ENCODE assay signal across 26 cellular contexts in the genomic region with DNA sequence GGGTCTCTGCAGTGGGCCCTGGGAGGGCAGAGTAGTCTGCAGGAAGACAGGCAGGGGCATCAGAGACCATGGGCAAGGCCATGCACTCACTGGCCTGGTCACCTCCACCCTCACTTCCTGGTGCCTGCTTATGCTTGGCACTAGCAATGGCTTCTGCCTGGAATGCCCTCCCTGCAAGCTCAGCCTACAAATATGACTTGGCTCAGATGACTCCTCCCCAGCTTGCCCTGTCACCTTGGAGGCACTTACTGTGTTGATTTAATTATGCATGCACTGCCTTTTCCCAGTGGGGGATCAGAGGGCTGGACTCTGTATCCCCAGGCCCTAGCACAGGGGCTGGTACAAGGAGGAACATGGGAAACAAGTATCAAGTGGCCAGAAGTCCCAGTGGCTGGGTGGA. TPM values are rescaled to one million over a fixed set of nuclear protein-coding genes. Genes with fewer than 3 reads are reported as not detected.
DNase-seq lines count a peak whose midpoint lies in the region; ATAC-seq and TF ChIP-seq lines count a peak whose summit lies in the region.
"Had no signal": no experiment of that assay in that cellular context is flagged by ENCODE, and none has a peak within 500 bp of the region (broad histone marks: within the 10 kb centered on the region; RNA-seq: fewer than 3 reads in every experiment).

No MANE protein-coding gene starts in this region.

- H3K27ac ChIP-seq in neuronal stem cell (replicated peaks; ENCODE audit: low read length) = no peak overlapping the region
- H3K27ac ChIP-seq: 22Rv1, breast epithelium, upper lobe of left lung had no signal

- H2BK15ac ChIP-seq in neuronal stem cell (ENCODE audit: low read length) = no peak overlapping the region

- DNase-seq in DMS53 (lab: John Stamatoyannopoulos, UW) (peak; percentile 13), DMS53 treated with DMSO at 0.1 percent for 48 hours (lab: John Stamatoyannopoulos, UW; ENCODE audit: unreplicated experiment) (no peak), M059J (ENCODE audit: low read depth) (peak; percentile 56), epithelial cell of esophagus (ENCODE audit: low read depth) (peak; percentile 48), neuronal stem cell (ENCODE audit: low spot score) (no peak), NOMO-1 treated with DMSO at 0.1 percent for 48 hours (lab: John Stamatoyannopoulos, UW; ENCODE audit: unreplicated experiment) (no peak), amniotic stem cell (lab: John Stamatoyannopoulos, UW) (no peak)
- DNase-seq: activated CD4-positive, alpha-beta T cell treated with anti-CD3 and anti-CD28 coated beads for 4 hours; activated naive CD4-positive, alpha-beta T cell treated with anti-CD3 and anti-CD28 coated beads for 36 hours; activated T-cell treated with anti-CD3 and anti-CD28 coated beads, Interleukin-2, amount 50 U/mL, for 4 hours; CD4-positive, alpha-beta T cell; mesenchymal stem cell; naive B cell; NCI-H2029 treated with DMSO at 0.1 percent for 48 hours; NCI-H446 treated with DMSO at 0.1 percent for 48 hours; NK-92 treated with Interleukin-12 subunit alpha and Interleukin-12 subunit beta, amount 100 ng/mL, for 24 hours; nucleus accumbens; SK-N-SH; stimulated activated CD4-positive, alpha-beta T cell treated with anti-CD3 and anti-CD28 coated beads, Interleukin-2, amount 100 ng/mL, for 24 hours; T-helper 17 cell; upper lobe of left lung had no signal

- H2BK12ac ChIP-seq in neuronal stem cell (ENCODE audit: low read length) = no peak overlapping the region

- H3K23ac ChIP-seq in neuronal stem cell (ENCODE audit: low read depth, low read length, poor library complexity) = no peak overlapping the region

- no peak overlapping the region for H3K4me3 ChIP-seq in epithelial cell of esophagus (ENCODE audit: low read length)
- peak overlapping the region in 1 of 2 donors; percentile 25 for H3K4me3 ChIP-seq in neuronal stem cell (ENCODE audit: low read length in 2 of 2)
- H3K4me3 ChIP-seq: breast epithelium, smooth muscle cell, upper lobe of left lung had no signal

- H3K4me2 ChIP-seq in neuronal stem cell (ENCODE audit: insufficient read depth, low read length, poor library complexity, severe bottlenecking) = no peak overlapping the region
- H3K4me2 ChIP-seq: SK-N-SH, smooth muscle cell had no signal

- no peak overlapping the region for H2AFZ ChIP-seq in neuronal stem cell (ENCODE audit: low read length)

- H3K9me3 ChIP-seq in neuronal stem cell (replicated peaks in 1 of 2; ENCODE audit: control insufficient read depth in 2 of 2, insufficient read depth in 1 of 2, low read depth in 1 of 2, low read length in 2 of 2) = no peaks in the 10 kb centered on the region
- H3K9me3 ChIP-seq: breast epithelium, SK-N-SH, upper lobe of left lung had no signal

- no peak for TF ChIP-seq CTCF in epithelial cell of esophagus (IDR thresholded peaks at IDR 0.05; ENCODE audit: insufficient read depth, low read depth, low read length, missing control alignments)

- ATAC-seq in GM21825 (IDR thresholded peaks at IDR 0.05; ENCODE audit: unreplicated experiment) = no peak
- ATAC-seq: activated T-cell treated with anti-CD3 and anti-CD28 coated beads, Interleukin-2, amount 50 U/mL, for 4 hours; Panc1; T-helper 17 cell had no signal

- no peak overlapping the region for H3K4ac ChIP-seq in neuronal stem cell (ENCODE audit: low read length)

- no peak overlapping the region for H2BK120ac ChIP-seq in neuronal stem cell (ENCODE audit: low read depth, low read length)

- no peak overlapping the region for H4K91ac ChIP-seq in neuronal stem cell (ENCODE audit: low read depth, low read length, poor library complexity)

- H3K4me1 ChIP-seq in neuronal stem cell (ENCODE audit: control insufficient read depth in 2 of 2, insufficient read depth in 1 of 2, low read depth in 1 of 2, low read length in 2 of 2) = no peaks in the 10 kb centered on the region
- H3K4me1 ChIP-seq: breast epithelium, upper lobe of left lung had no signal

- H3K14ac ChIP-seq in neuronal stem cell (ENCODE audit: low read length) = no peak overlapping the region

- H3K36me3 ChIP-seq in neuronal stem cell (replicated peaks in 1 of 2; ENCODE audit: control insufficient read depth in 2 of 2, insufficient read depth in 2 of 2, low read length in 2 of 2) = no peaks in the 10 kb centered on the region
- H3K36me3 ChIP-seq: breast epithelium, upper lobe of left lung had no signal

- H3K9ac ChIP-seq in neuronal stem cell (ENCODE audit: low read depth, low read length, poor library complexity) = peak overlapping the region; percentile 38
- H3K9ac ChIP-seq: SK-N-SH had no signal

- no peak overlapping the region for H4K8ac ChIP-seq in neuronal stem cell (ENCODE audit: low read depth, low read length)

- H2BK5ac ChIP-seq in neuronal stem cell (ENCODE audit: low read length) = peak overlapping the region; percentile 44

- peaks cover 0 to 63% (median 0%) of the 10 kb centered on the region in 3 experiments for H3K27me3 ChIP-seq in neuronal stem cell (ENCODE audit: control insufficient read depth in 3 of 3, insufficient read depth in 3 of 3, low read depth in 1 of 3, low read length in 3 of 3)
- H3K27me3 ChIP-seq: breast epithelium, upper lobe of left lung had no signal

- H3K18ac ChIP-seq in neuronal stem cell (ENCODE audit: low read length) = no peak overlapping the region

- no peak overlapping the region for H2AK5ac ChIP-seq in neuronal stem cell (ENCODE audit: low read depth, low read length)

- no peaks in the 10 kb centered on the region for H3K79me1 ChIP-seq in neuronal stem cell (ENCODE audit: low read depth, low read length)

RNA-seq across cellular contexts. Expression of a gene that starts 7.8 kb away (rescaled TPM):
- 0.05 and 2.7 TPM in 2 replicates for total RNA-seq in M059J (2014; rRNA removed; shearing (Covaris generic))
- 9.9 TPM for polyA plus RNA-seq in neuronal stem cell (2013, experiment 1 of 2)
- polyA plus RNA-seq in neuronal stem cell (2013, experiment 2 of 2) = 9.3 TPM

RNA-seq across cellular contexts. Expression of a gene that starts 9.6 kb away (rescaled TPM):
- total RNA-seq in M059J (2014; rRNA removed; shearing (Covaris generic)) = 5.5 and 7.3 TPM in 2 replicates
- polyA plus RNA-seq in neuronal stem cell (2013, experiment 1 of 2) = 15.5 TPM
- polyA plus RNA-seq in neuronal stem cell (2013, experiment 2 of 2) = 15.1 TPM

RNA-seq across cellular contexts. Expression of a gene that starts 51.9 kb away (rescaled TPM):
- 0.81 and 0.99 TPM in 2 replicates for total RNA-seq in M059J (2014; rRNA removed; shearing (Covaris generic))
- polyA plus RNA-seq in neuronal stem cell (2013, experiment 1 of 2) = 2.1 TPM
- 2.1 TPM for polyA plus RNA-seq in neuronal stem cell (2013, experiment 2 of 2)

RNA-seq across cellular contexts. Expression of a gene that starts 56.3 kb away (rescaled TPM):
- total RNA-seq in M059J (2014; rRNA removed; shearing (Covaris generic)) = not detected in 2 replicates
- 12.5 TPM for polyA plus RNA-seq in neuronal stem cell (2013, experiment 1 of 2)
- 12.2 TPM for polyA plus RNA-seq in neuronal stem cell (2013, experiment 2 of 2)

RNA-seq across cellular contexts. Expression of a gene that starts 57.2 kb away (rescaled TPM):
- total RNA-seq in M059J (2014; rRNA removed; shearing (Covaris generic)) = 40.0 and 46.4 TPM in 2 replicates
- 90.3 TPM for polyA plus RNA-seq in neuronal stem cell (2013, experiment 1 of 2)
- polyA plus RNA-seq in neuronal stem cell (2013, experiment 2 of 2) = 89.0 TPM

Comparison
In these comparisons a context has a peak if more than half of its experiments do, and no peak if none do; other contexts are left out.
1. DNase-seq: peak in DMS53 (single experiment), M059J (single experiment) and epithelial cell of esophagus (single experiment); none in DMS53 treated with DMSO at 0.1 percent for 48 hours (single experiment), neuronal stem cell (single experiment), NOMO-1 treated with DMSO at 0.1 percent for 48 hours (single experiment) and amniotic stem cell (single experiment).